ENCODE assay signal across 1 cellular context in the genomic region with DNA sequence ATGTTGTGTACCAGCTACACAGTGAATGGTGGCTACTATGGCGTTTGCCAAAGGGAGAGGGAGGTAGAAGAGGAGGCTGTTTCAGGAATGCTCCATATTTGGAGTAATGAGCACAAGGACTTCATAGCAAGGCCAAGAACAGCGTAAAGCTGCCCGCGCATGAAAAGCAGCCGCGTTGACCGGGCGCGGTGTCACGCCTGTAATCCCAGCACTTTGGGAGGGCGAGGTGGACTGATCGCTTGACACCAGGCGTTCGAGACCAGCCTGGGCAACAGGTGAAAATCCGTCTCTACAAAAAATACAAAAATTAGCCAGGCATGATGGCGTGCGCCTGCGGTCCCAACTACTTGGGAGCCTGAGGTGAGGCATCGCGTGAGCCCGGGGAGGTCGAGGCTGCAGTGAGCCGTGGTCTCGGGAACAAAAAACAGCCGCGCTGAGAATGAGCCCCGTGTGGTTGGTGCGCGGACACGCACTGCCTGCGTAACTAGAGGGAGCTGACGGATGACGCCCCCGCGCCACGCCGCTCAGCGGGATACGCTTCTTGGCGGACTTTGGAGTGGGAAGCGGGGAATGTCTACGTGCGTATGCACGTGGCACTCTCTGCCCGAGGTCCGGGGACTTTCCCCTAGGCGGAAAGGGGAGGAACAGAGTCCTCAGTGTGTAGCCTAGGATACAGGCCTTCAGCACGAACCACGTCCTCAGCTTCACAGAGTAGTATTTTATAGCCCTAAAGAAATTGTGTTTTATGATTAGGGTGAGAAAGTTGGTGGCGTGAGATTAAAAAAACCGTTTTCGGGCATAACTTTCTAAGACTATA.
TF ChIP-seq lines count a peak whose summit lies in the region.

TSS of gene RMRP (minus strand) at position 693 of the 817 bp plus-strand sequence.

TF ChIP-seq in HepG2, 621 proteins besides CTCF, POLR2A, EP300 and RAD21 (continued from another document and continues in another):
- TF ChIP-seq ZBTB4 (CRISPR knock-in tag; IDR thresholded peaks at IDR 0.05; ENCODE audit: borderline replicate concordance) (peak; percentile 90; the same call in 1 of the 2 replicates), ZNF780A (CRISPR knock-in tag; IDR thresholded peaks at IDR 0.05) (peak; percentile 96; the same call in 1 of the 2 replicates), ZNF557 (CRISPR knock-in tag; IDR thresholded peaks at IDR 0.05) (peak; percentile 97), HDAC6 (IDR thresholded peaks at IDR 0.05; ENCODE audit: low read depth, low read length) (no peak), ESRRA (CRISPR knock-in tag; IDR thresholded peaks at IDR 0.05; ENCODE audit: low read depth) (peak; percentile 87), TBP (CRISPR knock-in tag; IDR thresholded peaks at IDR 0.05) (peak; percentile 49; the same call in 1 of the 2 replicates), PREB (CRISPR knock-in tag; IDR thresholded peaks at IDR 0.05) (peak; percentile 85; the same call in 1 of the 2 replicates), HNRNPL (IDR thresholded peaks at IDR 0.05; ENCODE audit: low read depth, low read length) (0 out of 2 replicates have a peak, but pooled peaks have one; percentile 34), ZNF484 (CRISPR knock-in tag; IDR thresholded peaks at IDR 0.05; ENCODE audit: borderline replicate concordance, low read depth) (0 out of 2 replicates have a peak, but pooled peaks have one; percentile 39), ZNF703 (CRISPR knock-in tag; IDR thresholded peaks at IDR 0.05; ENCODE audit: borderline replicate concordance) (no peak; the same call in 1 of the 2 replicates), ZNF333 (CRISPR knock-in tag; IDR thresholded peaks at IDR 0.05; ENCODE audit: borderline replicate concordance) (no peak), SMAD3 (CRISPR knock-in tag; IDR thresholded peaks at IDR 0.05) (peak; percentile 99), MED13 (CRISPR knock-in tag; IDR thresholded peaks at IDR 0.05) (peak; percentile 67; the same call in 1 of the 2 replicates), ZBTB39 (CRISPR knock-in tag; IDR thresholded peaks at IDR 0.05) (peak; percentile 22; the same call in 1 of the 2 replicates), JUN (CRISPR knock-in tag; IDR thresholded peaks at IDR 0.05) (no peak; the same call in 1 of the 2 replicates), DR1 (CRISPR knock-in tag; IDR thresholded peaks at IDR 0.05) (peak; percentile 52; the same call in 1 of the 2 replicates), ZNF784 (CRISPR knock-in tag; IDR thresholded peaks at IDR 0.05; ENCODE audit: borderline replicate concordance) (peak; percentile 53; the same call in 1 of the 2 replicates), SNAPC5 (CRISPR knock-in tag; IDR thresholded peaks at IDR 0.05; ENCODE audit: borderline replicate concordance) (peak; percentile 100), REXO4 (CRISPR knock-in tag; IDR thresholded peaks at IDR 0.05; ENCODE audit: borderline replicate concordance) (0 out of 2 replicates have a peak, but pooled peaks have one; percentile 80), ZNF678 (CRISPR knock-in tag; IDR thresholded peaks at IDR 0.05) (no peak), TOE1 (CRISPR knock-in tag; IDR thresholded peaks at IDR 0.05) (0 out of 2 replicates have a peak, but pooled peaks have one; percentile 34), DBP (CRISPR knock-in tag; IDR thresholded peaks at IDR 0.05; ENCODE audit: not compliant biosample characterization) (peak; percentile 96), SAFB2 (CRISPR knock-in tag; IDR thresholded peaks at IDR 0.05; ENCODE audit: borderline replicate concordance, low read depth) (peak; percentile 49; the same call in 1 of the 2 replicates), MIXL1 (CRISPR knock-in tag; IDR thresholded peaks at IDR 0.05) (peak; percentile 87), ZNF468 (CRISPR knock-in tag; IDR thresholded peaks at IDR 0.05) (peak; percentile 28; the same call in 1 of the 2 replicates), PHF8 (CRISPR knock-in tag; IDR thresholded peaks at IDR 0.05) (peak; percentile 22; the same call in 1 of the 2 replicates), ZNF556 (CRISPR knock-in tag; IDR thresholded peaks at IDR 0.05; ENCODE audit: borderline replicate concordance) (peak; percentile 94; the same call in 1 of the 2 replicates), SCMH1 (CRISPR knock-in tag; IDR thresholded peaks at IDR 0.05; ENCODE audit: borderline replicate concordance) (no peak)
- TF ChIP-seq, protein P1, sequence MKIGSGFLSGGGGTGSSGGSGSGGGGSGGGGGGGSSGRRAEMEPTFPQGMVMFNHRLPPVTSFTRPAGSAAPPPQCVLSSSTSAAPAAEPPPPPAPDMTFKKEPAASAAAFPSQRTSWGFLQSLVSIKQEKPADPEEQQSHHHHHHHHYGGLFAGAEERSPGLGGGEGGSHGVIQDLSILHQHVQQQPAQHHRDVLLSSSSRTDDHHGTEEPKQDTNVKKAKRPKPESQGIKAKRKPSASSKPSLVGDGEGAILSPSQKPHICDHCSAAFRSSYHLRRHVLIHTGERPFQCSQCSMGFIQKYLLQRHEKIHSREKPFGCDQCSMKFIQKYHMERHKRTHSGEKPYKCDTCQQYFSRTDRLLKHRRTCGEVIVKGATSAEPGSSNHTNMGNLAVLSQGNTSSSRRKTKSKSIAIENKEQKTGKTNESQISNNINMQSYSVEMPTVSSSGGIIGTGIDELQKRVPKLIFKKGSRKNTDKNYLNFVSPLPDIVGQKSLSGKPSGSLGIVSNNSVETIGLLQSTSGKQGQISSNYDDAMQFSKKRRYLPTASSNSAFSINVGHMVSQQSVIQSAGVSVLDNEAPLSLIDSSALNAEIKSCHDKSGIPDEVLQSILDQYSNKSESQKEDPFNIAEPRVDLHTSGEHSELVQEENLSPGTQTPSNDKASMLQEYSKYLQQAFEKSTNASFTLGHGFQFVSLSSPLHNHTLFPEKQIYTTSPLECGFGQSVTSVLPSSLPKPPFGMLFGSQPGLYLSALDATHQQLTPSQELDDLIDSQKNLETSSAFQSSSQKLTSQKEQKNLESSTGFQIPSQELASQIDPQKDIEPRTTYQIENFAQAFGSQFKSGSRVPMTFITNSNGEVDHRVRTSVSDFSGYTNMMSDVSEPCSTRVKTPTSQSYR (CRISPR knock-in tag; IDR thresholded peaks at IDR 0.05; ENCODE audit: borderline replicate concordance): peak; percentile 68; the same call in 1 of the 2 replicates
- TF ChIP-seq, protein P2, sequence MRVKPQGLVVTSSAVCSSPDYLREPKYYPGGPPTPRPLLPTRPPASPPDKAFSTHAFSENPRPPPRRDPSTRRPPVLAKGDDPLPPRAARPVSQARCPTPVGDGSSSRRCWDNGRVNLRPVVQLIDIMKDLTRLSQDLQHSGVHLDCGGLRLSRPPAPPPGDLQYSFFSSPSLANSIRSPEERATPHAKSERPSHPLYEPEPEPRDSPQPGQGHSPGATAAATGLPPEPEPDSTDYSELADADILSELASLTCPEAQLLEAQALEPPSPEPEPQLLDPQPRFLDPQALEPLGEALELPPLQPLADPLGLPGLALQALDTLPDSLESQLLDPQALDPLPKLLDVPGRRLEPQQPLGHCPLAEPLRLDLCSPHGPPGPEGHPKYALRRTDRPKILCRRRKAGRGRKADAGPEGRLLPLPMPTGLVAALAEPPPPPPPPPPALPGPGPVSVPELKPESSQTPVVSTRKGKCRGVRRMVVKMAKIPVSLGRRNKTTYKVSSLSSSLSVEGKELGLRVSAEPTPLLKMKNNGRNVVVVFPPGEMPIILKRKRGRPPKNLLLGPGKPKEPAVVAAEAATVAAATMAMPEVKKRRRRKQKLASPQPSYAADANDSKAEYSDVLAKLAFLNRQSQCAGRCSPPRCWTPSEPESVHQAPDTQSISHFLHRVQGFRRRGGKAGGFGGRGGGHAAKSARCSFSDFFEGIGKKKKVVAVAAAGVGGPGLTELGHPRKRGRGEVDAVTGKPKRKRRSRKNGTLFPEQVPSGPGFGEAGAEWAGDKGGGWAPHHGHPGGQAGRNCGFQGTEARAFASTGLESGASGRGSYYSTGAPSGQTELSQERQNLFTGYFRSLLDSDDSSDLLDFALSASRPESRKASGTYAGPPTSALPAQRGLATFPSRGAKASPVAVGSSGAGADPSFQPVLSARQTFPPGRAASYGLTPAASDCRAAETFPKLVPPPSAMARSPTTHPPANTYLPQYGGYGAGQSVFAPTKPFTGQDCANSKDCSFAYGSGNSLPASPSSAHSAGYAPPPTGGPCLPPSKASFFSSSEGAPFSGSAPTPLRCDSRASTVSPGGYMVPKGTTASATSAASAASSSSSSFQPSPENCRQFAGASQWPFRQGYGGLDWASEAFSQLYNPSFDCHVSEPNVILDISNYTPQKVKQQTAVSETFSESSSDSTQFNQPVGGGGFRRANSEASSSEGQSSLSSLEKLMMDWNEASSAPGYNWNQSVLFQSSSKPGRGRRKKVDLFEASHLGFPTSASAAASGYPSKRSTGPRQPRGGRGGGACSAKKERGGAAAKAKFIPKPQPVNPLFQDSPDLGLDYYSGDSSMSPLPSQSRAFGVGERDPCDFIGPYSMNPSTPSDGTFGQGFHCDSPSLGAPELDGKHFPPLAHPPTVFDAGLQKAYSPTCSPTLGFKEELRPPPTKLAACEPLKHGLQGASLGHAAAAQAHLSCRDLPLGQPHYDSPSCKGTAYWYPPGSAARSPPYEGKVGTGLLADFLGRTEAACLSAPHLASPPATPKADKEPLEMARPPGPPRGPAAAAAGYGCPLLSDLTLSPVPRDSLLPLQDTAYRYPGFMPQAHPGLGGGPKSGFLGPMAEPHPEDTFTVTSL (CRISPR knock-in tag; IDR thresholded peaks at IDR 0.05; ENCODE audit: borderline replicate concordance): no peak; the same call in none of the 2 replicates
- TF ChIP-seq, protein P3, sequence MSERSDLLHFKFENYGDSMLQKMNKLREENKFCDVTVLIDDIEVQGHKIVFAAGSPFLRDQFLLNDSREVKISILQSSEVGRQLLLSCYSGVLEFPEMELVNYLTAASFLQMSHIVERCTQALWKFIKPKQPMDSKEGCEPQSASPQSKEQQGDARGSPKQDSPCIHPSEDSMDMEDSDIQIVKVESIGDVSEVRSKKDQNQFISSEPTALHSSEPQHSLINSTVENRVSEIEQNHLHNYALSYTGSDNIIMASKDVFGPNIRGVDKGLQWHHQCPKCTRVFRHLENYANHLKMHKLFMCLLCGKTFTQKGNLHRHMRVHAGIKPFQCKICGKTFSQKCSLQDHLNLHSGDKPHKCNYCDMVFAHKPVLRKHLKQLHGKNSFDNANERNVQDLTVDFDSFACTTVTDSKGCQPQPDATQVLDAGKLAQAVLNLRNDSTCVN (CRISPR knock-in tag; IDR thresholded peaks at IDR 0.05; ENCODE audit: borderline replicate concordance): no peak; the same call in 1 of the 2 replicates
